In genomic region chr3:38030126-38031021, GRCh38 we compare ENCODE assay signal across 1 cellular context.
TF ChIP-seq lines count a peak whose summit lies in the region.

No MANE protein-coding gene starts in this region.

TF ChIP-seq in GM23338, 12 proteins besides CTCF, POLR2A, EP300 and RAD21 (continued from another document):
- TF ChIP-seq ZNF462 (CRISPR knock-in tag; IDR thresholded peaks at IDR 0.05) (no peak), EZH2 (IDR thresholded peaks at IDR 0.05; ENCODE audit: low read depth, unreplicated experiment) (no peak), JUNB (IDR thresholded peaks at IDR 0.05; ENCODE audit: unreplicated experiment) (no peak), ZNF331 (CRISPR knock-in tag; IDR thresholded peaks at IDR 0.05; ENCODE audit: low read depth) (no peak)
